In genomic region chr4:24989327-24989726, GRCh38 we compare ENCODE assay signal across 36 cellular contexts. TPM values are rescaled to one million over a fixed set of nuclear protein-coding genes. Genes with fewer than 3 reads are reported as not detected.
"Had no signal": no experiment of that assay in that cellular context is flagged by ENCODE, and none has a peak within 500 bp of the region (broad histone marks: within the 10 kb centered on the region; RNA-seq: fewer than 3 reads in every experiment).

No MANE protein-coding gene starts in this region.

- H3K27ac Mint-ChIP-seq: activated CD4-positive, alpha-beta memory T cell treated with anti-CD3 and anti-CD28 coated beads for 36 hours; activated CD4-positive, alpha-beta T cell treated with anti-CD3 and anti-CD28 coated beads for 36 hours; activated CD4-positive, alpha-beta T cell treated with anti-CD3 and anti-CD28 coated beads, Interleukin-2, amount 10 ng/mL, durations not matched to agents 24 days and 14 days; activated CD8-positive, alpha-beta memory T cell treated with anti-CD3 and anti-CD28 coated beads, Interleukin-2, amount 10 ng/mL, durations not matched to agents 7 days and 5 days; activated CD8-positive, alpha-beta T cell treated with anti-CD3 and anti-CD28 coated beads, Interleukin-2, amount 10 ng/mL, durations not matched to agents 7 days and 5 days; activated naive CD4-positive, alpha-beta T cell treated with anti-CD3 and anti-CD28 coated beads for 36 hours; activated naive CD4-positive, alpha-beta T cell treated with anti-CD3 and anti-CD28 coated beads, Interleukin-2, amount 50 U/mL, for 24 hours; activated naive CD8-positive, alpha-beta T cell treated with anti-CD3 and anti-CD28 coated beads for 36 hours; activated naive CD8-positive, alpha-beta T cell treated with anti-CD3 and anti-CD28 coated beads, Interleukin-2, amount 50 U/mL, for 24 hours; activated T-helper 1 cell treated with anti-CD3 and anti-CD28 coated beads, Interleukin-12 subunit alpha, Interleukin-12 subunit beta, Interleukin-2, Interleukin-4 antibody, amounts not matched to agents 30 ng/mL and 10 ng/mL and 1 ng/mL, durations not matched to agents 14 hours and 24 hours and 36 hours; activated T-helper 2 cell treated with anti-CD3 and anti-CD28 coated beads, Interferon-gamma antibody, Interleukin-2, Interleukin-4, amounts not matched to agents 10 μg/mL and 5 μg/mL and 100 μg/mL, durations not matched to agents 14 hours and 24 hours and 36 hours; T-helper 17 cell; T-helper 2 cell treated with Interferon-gamma antibody and Interleukin-4, amounts not matched to agents 5 μg/mL and 100 μg/mL, for 36 hours had no signal

- H3K9me3 ChIP-seq: adrenal gland, body of pancreas, colonic mucosa, esophagus squamous epithelium had no signal

- H3K4me1 Mint-ChIP-seq: activated CD4-positive, alpha-beta T cell treated with anti-CD3 and anti-CD28 coated beads for 36 hours; activated CD4-positive, alpha-beta T cell treated with anti-CD3 and anti-CD28 coated beads, Interleukin-2, amount 10 ng/mL, durations not matched to agents 24 days and 14 days; activated CD8-positive, alpha-beta memory T cell treated with anti-CD3 and anti-CD28 coated beads, Interleukin-2, amount 10 ng/mL, durations not matched to agents 7 days and 5 days; activated naive CD4-positive, alpha-beta T cell treated with anti-CD3 and anti-CD28 coated beads, Interleukin-2, amount 50 U/mL, for 24 hours; activated naive CD8-positive, alpha-beta T cell treated with anti-CD3 and anti-CD28 coated beads for 36 hours; activated naive CD8-positive, alpha-beta T cell treated with anti-CD3 and anti-CD28 coated beads, Interleukin-2, amount 50 U/mL, for 24 hours; T-helper 17 cell had no signal

- H3K9me3 Mint-ChIP-seq: activated CD4-positive, alpha-beta T cell treated with anti-CD3 and anti-CD28 coated beads, Interleukin-2, amount 10 ng/mL, durations not matched to agents 24 days and 14 days; activated naive CD4-positive, alpha-beta T cell treated with anti-CD3 and anti-CD28 coated beads, Interleukin-2, amount 50 U/mL, for 24 hours; activated T-helper 1 cell treated with anti-CD3 and anti-CD28 coated beads, Interleukin-12 subunit alpha, Interleukin-12 subunit beta, Interleukin-2, Interleukin-4 antibody, amounts not matched to agents 30 ng/mL and 10 ng/mL and 1 ng/mL, durations not matched to agents 14 hours and 24 hours and 36 hours; activated T-helper 2 cell treated with anti-CD3 and anti-CD28 coated beads, Interferon-gamma antibody, Interleukin-2, Interleukin-4, amounts not matched to agents 10 μg/mL and 5 μg/mL and 100 μg/mL, durations not matched to agents 14 hours and 24 hours and 36 hours; T-helper 2 cell treated with Interferon-gamma antibody and Interleukin-4, amounts not matched to agents 5 μg/mL and 100 μg/mL, for 36 hours had no signal

- H3K36me3 Mint-ChIP-seq: activated CD4-positive, alpha-beta memory T cell treated with anti-CD3 and anti-CD28 coated beads for 36 hours; activated CD8-positive, alpha-beta memory T cell treated with anti-CD3 and anti-CD28 coated beads, Interleukin-2, amount 10 ng/mL, durations not matched to agents 7 days and 5 days; activated naive CD4-positive, alpha-beta T cell treated with anti-CD3 and anti-CD28 coated beads, Interleukin-2, amount 50 U/mL, for 24 hours; activated naive CD8-positive, alpha-beta T cell treated with anti-CD3 and anti-CD28 coated beads for 36 hours had no signal

- H3K36me3 ChIP-seq: adrenal gland, colonic mucosa, esophagus squamous epithelium, gastroesophageal sphincter, heart right ventricle had no signal

- H3K27me3 Mint-ChIP-seq: activated CD4-positive, alpha-beta T cell treated with anti-CD3 and anti-CD28 coated beads, Interleukin-2, amount 10 ng/mL, durations not matched to agents 24 days and 14 days; activated CD8-positive, alpha-beta memory T cell treated with anti-CD3 and anti-CD28 coated beads, Interleukin-2, amount 10 ng/mL, durations not matched to agents 7 days and 5 days; activated naive CD8-positive, alpha-beta T cell treated with anti-CD3 and anti-CD28 coated beads for 36 hours had no signal

- H3K4me1 ChIP-seq: adrenal gland, body of pancreas, colonic mucosa had no signal

- H3K27ac ChIP-seq: adrenal gland, body of pancreas, colonic mucosa, epithelial cell of prostate, esophagus squamous epithelium had no signal

- H3K4me3 ChIP-seq: adrenal gland, body of pancreas, colonic mucosa, esophagus squamous epithelium, gastroesophageal sphincter, heart right ventricle had no signal

- DNase-seq: activated CD4-positive, alpha-beta memory T cell treated with anti-CD3 and anti-CD28 coated beads for 36 hours; activated CD4-positive, alpha-beta T cell treated with anti-CD3 and anti-CD28 coated beads for 36 hours; activated CD4-positive, alpha-beta T cell treated with anti-CD3 and anti-CD28 coated beads, Interleukin-2, amount 10 ng/mL, durations not matched to agents 24 days and 14 days; activated CD4-positive, CD25-positive, alpha-beta regulatory T cell; activated CD4-positive, CD25-positive, alpha-beta regulatory T cell treated with anti-CD3 and anti-CD28 coated beads, Interleukin-2, amount 50 U/mL, for 72 hours; activated CD8-positive, alpha-beta memory T cell treated with anti-CD3 and anti-CD28 coated beads, Interleukin-2, amount 10 ng/mL, durations not matched to agents 7 days and 5 days; activated CD8-positive, alpha-beta memory T cell treated with anti-CD3 and anti-CD28 coated beads, Interleukin-2, amount 50 U/mL, for 4 hours; activated CD8-positive, alpha-beta T cell treated with anti-CD3 and anti-CD28 coated beads, Interleukin-2, amount 10 ng/mL, durations not matched to agents 7 days and 5 days; activated effector memory CD4-positive, alpha-beta T cell treated with anti-CD3 and anti-CD28 coated beads, Interleukin-2, amount 50 U/mL, for 16 hours; activated naive CD4-positive, alpha-beta T cell treated with anti-CD3 and anti-CD28 coated beads for 36 hours; activated naive CD8-positive, alpha-beta T cell treated with anti-CD3 and anti-CD28 coated beads for 36 hours; activated naive CD8-positive, alpha-beta T cell treated with anti-CD3 and anti-CD28 coated beads, Interleukin-2, amount 50 U/mL, for 24 hours; activated T-cell treated with anti-CD3 and anti-CD28 coated beads, Interleukin-2, amount 50 U/mL, for 1 hour; activated T-cell treated with anti-CD3 and anti-CD28 coated beads, Interleukin-2, amount 50 U/mL, for 48 hours; adrenal gland; aorta; body of pancreas; central memory CD4-positive, alpha-beta T cell; cerebellar nuclear complex; colonic mucosa; effector CD8-positive, alpha-beta T cell; esophagus squamous epithelium; heart right ventricle; T-helper 17 cell had no signal

- H3K27me3 ChIP-seq: adrenal gland, body of pancreas, colonic mucosa, esophagus squamous epithelium, gastroesophageal sphincter, heart right ventricle had no signal

- ATAC-seq: activated CD4-positive, alpha-beta T cell treated with anti-CD3 and anti-CD28 coated beads for 36 hours; activated CD8-positive, alpha-beta memory T cell treated with anti-CD3 and anti-CD28 coated beads, Interleukin-2, amount 10 ng/mL, durations not matched to agents 7 days and 5 days; activated CD8-positive, alpha-beta T cell treated with anti-CD3 and anti-CD28 coated beads, Interleukin-2, amount 10 ng/mL, durations not matched to agents 7 days and 5 days; activated naive CD8-positive, alpha-beta T cell treated with anti-CD3 and anti-CD28 coated beads, Interleukin-2, amount 50 U/mL, for 24 hours; body of pancreas; T-helper 17 cell had no signal

- H3K4me3 Mint-ChIP-seq: activated CD4-positive, alpha-beta memory T cell treated with anti-CD3 and anti-CD28 coated beads for 36 hours; activated CD4-positive, alpha-beta T cell treated with anti-CD3 and anti-CD28 coated beads for 36 hours; activated CD4-positive, alpha-beta T cell treated with anti-CD3 and anti-CD28 coated beads, Interleukin-2, amount 10 ng/mL, durations not matched to agents 24 days and 14 days; activated CD8-positive, alpha-beta memory T cell treated with anti-CD3 and anti-CD28 coated beads, Interleukin-2, amount 10 ng/mL, durations not matched to agents 7 days and 5 days; activated CD8-positive, alpha-beta T cell treated with anti-CD3 and anti-CD28 coated beads, Interleukin-2, amount 10 ng/mL, durations not matched to agents 7 days and 5 days; activated naive CD4-positive, alpha-beta T cell treated with anti-CD3 and anti-CD28 coated beads for 36 hours; activated naive CD4-positive, alpha-beta T cell treated with anti-CD3 and anti-CD28 coated beads, Interleukin-2, amount 50 U/mL, for 24 hours; activated naive CD8-positive, alpha-beta T cell treated with anti-CD3 and anti-CD28 coated beads for 36 hours; activated naive CD8-positive, alpha-beta T cell treated with anti-CD3 and anti-CD28 coated beads, Interleukin-2, amount 50 U/mL, for 24 hours; activated T-helper 1 cell treated with anti-CD3 and anti-CD28 coated beads, Interleukin-12 subunit alpha, Interleukin-12 subunit beta, Interleukin-2, Interleukin-4 antibody, amounts not matched to agents 30 ng/mL and 10 ng/mL and 1 ng/mL, durations not matched to agents 14 hours and 24 hours and 36 hours; T-helper 17 cell; T-helper 2 cell treated with Interferon-gamma antibody and Interleukin-4, amounts not matched to agents 5 μg/mL and 100 μg/mL, for 36 hours had no signal

RNA-seq across cellular contexts. Expression of gene LGI2, which starts 41.4 kb away (rescaled TPM):
- total RNA-seq: activated CD4-positive, alpha-beta memory T cell treated with anti-CD3 and anti-CD28 coated beads for 36 hours; activated CD4-positive, alpha-beta T cell treated with anti-CD3 and anti-CD28 coated beads for 36 hours; activated CD4-positive, alpha-beta T cell treated with anti-CD3 and anti-CD28 coated beads, Interleukin-2, amount 10 ng/mL, durations not matched to agents 24 days and 14 days; activated CD8-positive, alpha-beta memory T cell treated with anti-CD3 and anti-CD28 coated beads for 36 hours; activated CD8-positive, alpha-beta memory T cell treated with anti-CD3 and anti-CD28 coated beads, Interleukin-2, amount 10 ng/mL, durations not matched to agents 7 days and 5 days; activated CD8-positive, alpha-beta T cell treated with anti-CD3 and anti-CD28 coated beads, Interleukin-2, amount 10 ng/mL, durations not matched to agents 7 days and 5 days; activated naive CD4-positive, alpha-beta T cell treated with anti-CD3 and anti-CD28 coated beads for 36 hours; activated naive CD8-positive, alpha-beta T cell treated with anti-CD3 and anti-CD28 coated beads for 36 hours; activated T-helper 1 cell treated with anti-CD3 and anti-CD28 coated beads, Interleukin-12 subunit alpha, Interleukin-12 subunit beta, Interleukin-2, Interleukin-4 antibody, amounts not matched to agents 30 ng/mL and 10 ng/mL and 1 ng/mL, durations not matched to agents 14 hours and 24 hours and 36 hours; activated T-helper 2 cell treated with anti-CD3 and anti-CD28 coated beads, Interferon-gamma antibody, Interleukin-2, Interleukin-4, amounts not matched to agents 10 μg/mL and 5 μg/mL and 100 μg/mL, durations not matched to agents 14 hours and 24 hours and 36 hours; dermis microvascular lymphatic vessel endothelial cell; endothelial cell of umbilical vein; fibroblast of villous mesenchyme; glomerular endothelial cell; T-helper 17 cell had no signal
- polyA plus RNA-seq: endothelial cell of umbilical vein, fibroblast of lung had no signal
